Comparison of ENCODE assay signal across 14 cellular contexts in genomic region chr3:113485161-113485609, GRCh38. TPM values are rescaled to one million over a fixed set of nuclear protein-coding genes. Genes with fewer than 3 reads are reported as not detected.
DNase-seq lines count a peak whose midpoint lies in the region; ATAC-seq and TF ChIP-seq lines count a peak whose summit lies in the region.
"Had no signal": no experiment of that assay in that cellular context is flagged by ENCODE, and none has a peak within 500 bp of the region (broad histone marks: within the 10 kb centered on the region; RNA-seq: fewer than 3 reads in every experiment).

No MANE protein-coding gene starts in this region.

- no peak overlapping the region for H2AK5ac ChIP-seq in H9 (ENCODE audit: insufficient read length, low read length)

- ATAC-seq in stimulated activated naive CD8-positive, alpha-beta T cell treated with anti-CD3 and anti-CD28 coated beads, Interleukin-15, amount 100 ng/mL, for 72 hours, result no peak
- ATAC-seq in stimulated activated naive CD8-positive, alpha-beta T cell treated with anti-CD3 and anti-CD28 coated beads, Interleukin-15, Interleukin-2, amounts not matched to agents 100 U/mL and 50 U/mL, for 24 hours, result no peak
- peak in 1 of 2 donors; percentile 41 for ATAC-seq in activated T-cell treated with anti-CD3 and anti-CD28 coated beads, Interleukin-2, amount 50 U/mL, for 72 hours (replicated peaks in 1 of 2)
- peak; percentile 89 for ATAC-seq in left lung

- H2BK20ac ChIP-seq in H9 (ENCODE audit: low read depth, low read length, poor library complexity, severe bottlenecking), result no peak overlapping the region

- no peak overlapping the region for H4K8ac ChIP-seq in H9 (replicated peaks; ENCODE audit: insufficient read length, low read depth, low read length)

- no peak overlapping the region for H2BK15ac ChIP-seq in H9 (ENCODE audit: low read depth, low read length)

- H2BK12ac ChIP-seq in H9 (ENCODE audit: insufficient read length, low read depth, low read length), result no peak overlapping the region

- H3K4ac ChIP-seq in H9 (ENCODE audit: low read depth, low read length), result no peak overlapping the region

- H3K4me1 ChIP-seq in left lung, result no peaks in the 10 kb centered on the region
- no peaks in the 10 kb centered on the region for H3K4me1 ChIP-seq in H9 (ENCODE audit: insufficient read depth, low read length)
- H3K4me1 ChIP-seq in adrenal gland (replicated peaks in 1 of 2), result no peaks in the 10 kb centered on the region
- H3K4me1 ChIP-seq: vagina had no signal

- H3K36me3 ChIP-seq in left lung (peaks cover 0 to 23% of the 10 kb centered on the region in 2 donors), adrenal gland (replicated peaks in 1 of 2) (no peaks in the 10 kb centered on the region)

- H3K79me2 ChIP-seq in H9 (ENCODE audit: insufficient read depth, low read length), result no peaks in the 10 kb centered on the region

- no peak overlapping the region for H3K14ac ChIP-seq in H9 (ENCODE audit: insufficient read depth, low read length)

- no peak for TF ChIP-seq POLR2A in adrenal gland (IDR thresholded peaks at IDR 0.05)

- no peak overlapping the region for H3K4me2 ChIP-seq in H9 (ENCODE audit: insufficient read depth, insufficient read length, low read length)

- H3K4me3 ChIP-seq in left lung (no peak overlapping the region), adrenal gland (no peak overlapping the region)
- H3K4me3 ChIP-seq: SK-N-MC, vagina had no signal

- no peak overlapping the region for H3T11ph ChIP-seq in H9 (ENCODE audit: low read length)

- H3K27me3 Mint-ChIP-seq in stimulated activated naive CD8-positive, alpha-beta T cell treated with anti-CD3 and anti-CD28 coated beads, Interleukin-15, amount 100 ng/mL, for 72 hours, result no peaks in the 10 kb centered on the region
- no peaks in the 10 kb centered on the region for H3K27me3 Mint-ChIP-seq in activated T-cell treated with anti-CD3 and anti-CD28 coated beads, Interleukin-2, amount 50 U/mL, for 72 hours (ENCODE audit: low read depth)
- no peaks in the 10 kb centered on the region; the same call in 1 of the 2 replicates for H3K27me3 Mint-ChIP-seq in H9 (ENCODE audit: low read depth)
- H3K27me3 Mint-ChIP-seq: IgD-negative memory B cell, memory B cell had no signal

- H3K27me3 ChIP-seq in left lung (no peaks in the 10 kb centered on the region), H9 (ENCODE audit: insufficient read depth, low read length) (no peaks in the 10 kb centered on the region), adrenal gland (no peaks in the 10 kb centered on the region)
- H3K27me3 ChIP-seq: vagina had no signal

- H2BK5ac ChIP-seq in H9 (ENCODE audit: insufficient read length, low read length), result no peak overlapping the region

- TF ChIP-seq CTCF in left lung (IDR thresholded peaks at IDR 0.05), result no peak
- no peak for TF ChIP-seq CTCF in H9 (conservative IDR thresholded peaks at IDR 0.05)
- no peak for TF ChIP-seq CTCF in adrenal gland (IDR thresholded peaks at IDR 0.05)

- H3K56ac ChIP-seq in H9 (ENCODE audit: insufficient read length, low read depth, low read length), result no peak overlapping the region

- WGBS in H9 (ENCODE audit: extremely low coverage, insufficient read length, low lambda C conversion rate), result no CpG with 5 or more reads among the region's 8 CpGs
- WGBS in adrenal gland, 4 donors, result 85 to 94% (median 88%) methylated on average over 8 of the region's 8 CpGs

- H3K23me2 ChIP-seq in H9 (ENCODE audit: insufficient read length, low read depth, low read length, poor library complexity, severe bottlenecking), result no peaks in the 10 kb centered on the region

- H3K9me3 Mint-ChIP-seq in stimulated activated naive CD8-positive, alpha-beta T cell treated with anti-CD3 and anti-CD28 coated beads, Interleukin-15, amount 100 ng/mL, for 72 hours, result peaks cover 0 to 15% of the 10 kb centered on the region in 2 donors
- peaks cover 4 to 5% of the 10 kb centered on the region in 2 donors for H3K9me3 Mint-ChIP-seq in activated T-cell treated with anti-CD3 and anti-CD28 coated beads, Interleukin-2, amount 50 U/mL, for 72 hours
- H3K9me3 Mint-ChIP-seq in H9, result peaks cover 23 to 26% of the 10 kb centered on the region in 2 experiments; a peak in 4 of 5 replicates
- H3K9me3 Mint-ChIP-seq: IgD-negative memory B cell, memory B cell had no signal

- intact Hi-C loops in left lung (cut with DNase I) (no loop called here), adrenal gland (cut with DNase I) (no loop called here)

- no peak overlapping the region for H3K4me3 Mint-ChIP-seq in stimulated activated naive CD8-positive, alpha-beta T cell treated with anti-CD3 and anti-CD28 coated beads, Interleukin-15, amount 100 ng/mL, for 72 hours
- peak overlapping the region in 1 of 2 donors; percentile 15 for H3K4me3 Mint-ChIP-seq in activated T-cell treated with anti-CD3 and anti-CD28 coated beads, Interleukin-2, amount 50 U/mL, for 72 hours
- H3K4me3 Mint-ChIP-seq in H9, result no peak overlapping the region
- H3K4me3 Mint-ChIP-seq: memory B cell had no signal

- H3K27ac ChIP-seq in left lung (no peak overlapping the region), H9 (ENCODE audit: insufficient read length, low read depth, low read length) (no peak overlapping the region), adrenal gland (no peak overlapping the region)
- H3K27ac ChIP-seq: SK-N-MC, vagina had no signal

- DNase-seq in stimulated activated naive CD8-positive, alpha-beta T cell treated with anti-CD3 and anti-CD28 coated beads, Interleukin-15, amount 100 ng/mL, for 72 hours, result peak in 1 of 2 donors; percentile 18
- DNase-seq in stimulated activated naive CD8-positive, alpha-beta T cell treated with anti-CD3 and anti-CD28 coated beads, Interleukin-15, Interleukin-2, amounts not matched to agents 100 U/mL and 50 U/mL, for 24 hours, result no peak
- peak; percentile 3 to 35 for DNase-seq in activated T-cell treated with anti-CD3 and anti-CD28 coated beads, Interleukin-2, amount 50 U/mL, for 72 hours
- DNase-seq in left lung (peak; percentile 63 to 72), H9 (no peak), adrenal gland (no peak), 8988T (no peak), NCI-H774 (lab: John Stamatoyannopoulos, UW) (no peak)
- DNase-seq: amniotic stem cell, NCI-H1092 treated with DMSO at 0.1 percent for 48 hours had no signal

- no peak overlapping the region for H4K5ac ChIP-seq in H9 (ENCODE audit: insufficient read length, low read depth, low read length)

- no peak overlapping the region for H2AFZ ChIP-seq in H9 (ENCODE audit: low read length)

- H4K91ac ChIP-seq in H9 (ENCODE audit: insufficient read length, low read depth, low read length), result no peak overlapping the region

- H3K23ac ChIP-seq in H9 (ENCODE audit: insufficient read length, low read depth, low read length), result no peak overlapping the region

- H2BK120ac ChIP-seq in H9 (ENCODE audit: low read depth, low read length, poor library complexity, severe bottlenecking), result no peak overlapping the region

- H3K9ac ChIP-seq in H9 (ENCODE audit: extremely low read depth, insufficient read length, low read length), result no peak overlapping the region

- no peaks in the 10 kb centered on the region for H3K79me1 ChIP-seq in H9 (ENCODE audit: insufficient read depth, low read depth, low read length, poor library complexity, severe bottlenecking)

- H3K4me1 Mint-ChIP-seq in stimulated activated naive CD8-positive, alpha-beta T cell treated with anti-CD3 and anti-CD28 coated beads, Interleukin-15, amount 100 ng/mL, for 72 hours, result no peaks in the 10 kb centered on the region
- no peaks in the 10 kb centered on the region for H3K4me1 Mint-ChIP-seq in activated T-cell treated with anti-CD3 and anti-CD28 coated beads, Interleukin-2, amount 50 U/mL, for 72 hours (ENCODE audit: low read depth)
- no peaks in the 10 kb centered on the region for H3K4me1 Mint-ChIP-seq in H9

- H3K9me3 ChIP-seq in left lung (peaks cover 0 to 2% of the 10 kb centered on the region in 2 donors), H9 (ENCODE audit: control insufficient read depth, low read depth, low read length) (no peaks in the 10 kb centered on the region), adrenal gland (replicated peaks in 1 of 3) (no peaks in the 10 kb centered on the region)
- H3K9me3 ChIP-seq: vagina had no signal

- peak overlapping the region; percentile 41 to 54 for H3K27ac Mint-ChIP-seq in stimulated activated naive CD8-positive, alpha-beta T cell treated with anti-CD3 and anti-CD28 coated beads, Interleukin-15, amount 100 ng/mL, for 72 hours
- peak overlapping the region; percentile 13 for H3K27ac Mint-ChIP-seq in activated T-cell treated with anti-CD3 and anti-CD28 coated beads, Interleukin-2, amount 50 U/mL, for 72 hours
- no peak overlapping the region for H3K27ac Mint-ChIP-seq in H9
- H3K27ac Mint-ChIP-seq: memory B cell had no signal

- H3K18ac ChIP-seq in H9 (ENCODE audit: insufficient read length, low read depth, low read length), result no peak overlapping the region

- H4K20me1 ChIP-seq in H9 (ENCODE audit: control insufficient read depth, insufficient read depth, insufficient read length), result no peaks in the 10 kb centered on the region

- peaks cover 7 to 14% of the 10 kb centered on the region in 2 donors for H3K36me3 Mint-ChIP-seq in activated T-cell treated with anti-CD3 and anti-CD28 coated beads, Interleukin-2, amount 50 U/mL, for 72 hours (ENCODE audit: insufficient read depth in 2 of 2)
- H3K36me3 Mint-ChIP-seq in H9 (ENCODE audit: insufficient read depth in 1 of 3, low read depth in 3 of 3), result peaks cover 12 to 38% (median 33%) of the 10 kb centered on the region in 3 experiments

RNA-seq across cellular contexts. Expression of gene SPICE1, which starts 29.8 kb away (rescaled TPM):
- total RNA-seq in activated T-cell treated with anti-CD3 and anti-CD28 coated beads, Interleukin-2, amount 50 U/mL, for 72 hours, result 10 to 100 TPM; 15.1 to 21.6 TPM
- 10 to 100 TPM; 15.9 to 20.7 TPM for total RNA-seq in left lung
- 14.6 and 15.3 TPM in 2 replicates for total RNA-seq in H9 (2021)
- total RNA-seq in adrenal gland, result 10 to 100 TPM in 3 of 8 donors, 1 to 10 TPM in 5; 4.0 to 17.9 (median 7.6) TPM
- polyA plus RNA-seq in adrenal gland, result 1 to 10 TPM; 1.5 to 6.0 (median 3.9) TPM

RNA-seq across cellular contexts. Expression of gene CFAP44, which starts 43.9 kb away (rescaled TPM):
- 1 to 10 TPM; 3.4 to 5.0 TPM for total RNA-seq in activated T-cell treated with anti-CD3 and anti-CD28 coated beads, Interleukin-2, amount 50 U/mL, for 72 hours
- total RNA-seq in left lung (10 to 100 TPM in 1 of 2 donors, 1 to 10 TPM in 1; 6.1 to 11.4 TPM), H9 (2021) (2.0 and 3.7 TPM in 2 replicates), adrenal gland (10 to 100 TPM in 1 of 8 donors, 1 to 10 TPM in 5, under 1 TPM in 2; 0.79 to 15.3 (median 3.9) TPM)
- 10 to 100 TPM in 1 of 3 donors, 1 to 10 TPM in 2; 2.0 to 13.8 (median 6.9) TPM for polyA plus RNA-seq in adrenal gland

RNA-seq across cellular contexts. Expression of gene SIDT1, which starts 47.2 kb away (rescaled TPM):
- total RNA-seq in activated T-cell treated with anti-CD3 and anti-CD28 coated beads, Interleukin-2, amount 50 U/mL, for 72 hours, result 10 to 100 TPM; 21.3 to 28.9 TPM
- total RNA-seq in left lung, result 1 to 10 TPM; 4.1 to 4.7 TPM
- not detected in 2 replicates for total RNA-seq in H9 (2021)
- total RNA-seq in adrenal gland, result 1 to 10 TPM in 6 of 8 donors, under 1 TPM in 2; 0.18 to 3.1 (median 1.8) TPM
- polyA plus RNA-seq in adrenal gland, result 1 to 10 TPM; 1.6 to 3.6 (median 3.3) TPM

Comparison
In these comparisons a context has a peak if more than half of its experiments do, and no peak if none do; other contexts are left out.
1. DNase-seq: peak in activated T-cell treated with anti-CD3 and anti-CD28 coated beads, Interleukin-2, amount 50 U/mL, for 72 hours (2 of 2) and left lung (2 of 2); none in stimulated activated naive CD8-positive, alpha-beta T cell treated with anti-CD3 and anti-CD28 coated beads, Interleukin-15, Interleukin-2, amounts not matched to agents 100 U/mL and 50 U/mL, for 24 hours (single experiment), H9 (single experiment), adrenal gland (0 of 7), 8988T (single experiment) and NCI-H774 (single experiment).
2. H3K27ac Mint-ChIP-seq: peak in stimulated activated naive CD8-positive, alpha-beta T cell treated with anti-CD3 and anti-CD28 coated beads, Interleukin-15, amount 100 ng/mL, for 72 hours (2 of 2) and activated T-cell treated with anti-CD3 and anti-CD28 coated beads, Interleukin-2, amount 50 U/mL, for 72 hours (single experiment); none in H9 (0 of 3).